2 cellular contexts compared by ENCODE assay signal in the genomic region with DNA sequence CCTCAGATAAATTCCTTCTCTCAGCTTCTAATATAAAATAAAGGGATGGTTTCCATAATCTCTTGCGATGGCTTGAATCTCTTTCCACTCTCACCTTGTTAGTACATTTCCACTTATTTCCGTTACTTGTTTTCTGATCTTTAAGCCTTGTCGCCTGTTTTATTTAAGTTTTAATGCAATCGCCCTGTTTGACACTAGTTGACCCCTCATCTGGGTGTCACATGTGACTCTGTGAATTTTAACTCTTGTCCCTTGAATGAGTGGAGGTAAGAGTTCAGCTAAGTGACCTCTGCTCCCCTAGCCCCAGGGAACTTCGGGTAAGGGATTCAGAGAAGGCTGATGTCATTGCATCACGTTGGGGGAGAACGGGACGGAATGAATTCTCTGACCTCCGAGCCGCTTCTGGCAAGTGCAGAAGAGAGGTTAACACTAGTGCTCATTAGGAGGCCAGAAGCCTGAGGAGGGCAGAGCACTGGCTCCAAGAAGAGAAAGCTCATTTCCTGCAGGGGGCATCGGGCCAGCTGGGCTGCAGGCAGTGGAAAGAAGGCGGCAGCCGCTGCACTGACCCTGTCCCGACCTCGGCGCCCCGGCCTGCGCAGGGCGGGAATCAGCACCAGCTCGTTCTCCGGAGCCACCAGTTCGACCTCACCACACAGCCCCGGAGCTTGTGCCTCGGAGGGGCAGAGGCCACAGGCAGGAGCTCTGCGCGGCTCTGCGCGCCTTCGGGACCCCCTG.
TF ChIP-seq lines count a peak whose summit lies in the region.

No MANE protein-coding gene starts in this region.

TF ChIP-seq in HEK293, 187 proteins besides CTCF, POLR2A, EP300 and RAD21 (continued from another document and continues in another):
- TF ChIP-seq, protein P1, sequence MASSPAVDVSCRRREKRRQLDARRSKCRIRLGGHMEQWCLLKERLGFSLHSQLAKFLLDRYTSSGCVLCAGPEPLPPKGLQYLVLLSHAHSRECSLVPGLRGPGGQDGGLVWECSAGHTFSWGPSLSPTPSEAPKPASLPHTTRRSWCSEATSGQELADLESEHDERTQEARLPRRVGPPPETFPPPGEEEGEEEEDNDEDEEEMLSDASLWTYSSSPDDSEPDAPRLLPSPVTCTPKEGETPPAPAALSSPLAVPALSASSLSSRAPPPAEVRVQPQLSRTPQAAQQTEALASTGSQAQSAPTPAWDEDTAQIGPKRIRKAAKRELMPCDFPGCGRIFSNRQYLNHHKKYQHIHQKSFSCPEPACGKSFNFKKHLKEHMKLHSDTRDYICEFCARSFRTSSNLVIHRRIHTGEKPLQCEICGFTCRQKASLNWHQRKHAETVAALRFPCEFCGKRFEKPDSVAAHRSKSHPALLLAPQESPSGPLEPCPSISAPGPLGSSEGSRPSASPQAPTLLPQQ (tag by site-specific recombination; IDR thresholded peaks at IDR 0.05) = no peak
- TF ChIP-seq SCRT1 (tag by site-specific recombination; IDR thresholded peaks at IDR 0.05; ENCODE audit: borderline replicate concordance) (no peak), BCL11B (tag by site-specific recombination; IDR thresholded peaks at IDR 0.05; ENCODE audit: low read depth) (0 out of 2 replicates have a peak, but pooled peaks have one; percentile 21), ZFHX2 (tag by site-specific recombination; conservative IDR thresholded peaks at IDR 0.05) (no peak), BCL11A (tag by site-specific recombination; IDR thresholded peaks at IDR 0.05; ENCODE audit: low read depth) (0 out of 2 replicates have a peak, but pooled peaks have one; percentile 17), ZNF335 (tag by site-specific recombination; conservative IDR thresholded peaks at IDR 0.05) (peak; percentile 8), ZBTB48 (tag by site-specific recombination; IDR thresholded peaks at IDR 0.05) (peak; percentile 77), ZNF677 (tag by site-specific recombination; IDR thresholded peaks at IDR 0.05) (no peak), FEZF1 (tag by site-specific recombination; IDR thresholded peaks at IDR 0.05) (no peak), MYNN (tag by site-specific recombination; IDR thresholded peaks at IDR 0.05; ENCODE audit: borderline replicate concordance) (no peak), ZNF274 (IDR thresholded peaks at IDR 0.05; ENCODE audit: low read length) (no peak), ZNF274 (tag by site-specific recombination; IDR thresholded peaks at IDR 0.05; ENCODE audit: borderline replicate concordance) (no peak)
- TF ChIP-seq, protein P2, sequence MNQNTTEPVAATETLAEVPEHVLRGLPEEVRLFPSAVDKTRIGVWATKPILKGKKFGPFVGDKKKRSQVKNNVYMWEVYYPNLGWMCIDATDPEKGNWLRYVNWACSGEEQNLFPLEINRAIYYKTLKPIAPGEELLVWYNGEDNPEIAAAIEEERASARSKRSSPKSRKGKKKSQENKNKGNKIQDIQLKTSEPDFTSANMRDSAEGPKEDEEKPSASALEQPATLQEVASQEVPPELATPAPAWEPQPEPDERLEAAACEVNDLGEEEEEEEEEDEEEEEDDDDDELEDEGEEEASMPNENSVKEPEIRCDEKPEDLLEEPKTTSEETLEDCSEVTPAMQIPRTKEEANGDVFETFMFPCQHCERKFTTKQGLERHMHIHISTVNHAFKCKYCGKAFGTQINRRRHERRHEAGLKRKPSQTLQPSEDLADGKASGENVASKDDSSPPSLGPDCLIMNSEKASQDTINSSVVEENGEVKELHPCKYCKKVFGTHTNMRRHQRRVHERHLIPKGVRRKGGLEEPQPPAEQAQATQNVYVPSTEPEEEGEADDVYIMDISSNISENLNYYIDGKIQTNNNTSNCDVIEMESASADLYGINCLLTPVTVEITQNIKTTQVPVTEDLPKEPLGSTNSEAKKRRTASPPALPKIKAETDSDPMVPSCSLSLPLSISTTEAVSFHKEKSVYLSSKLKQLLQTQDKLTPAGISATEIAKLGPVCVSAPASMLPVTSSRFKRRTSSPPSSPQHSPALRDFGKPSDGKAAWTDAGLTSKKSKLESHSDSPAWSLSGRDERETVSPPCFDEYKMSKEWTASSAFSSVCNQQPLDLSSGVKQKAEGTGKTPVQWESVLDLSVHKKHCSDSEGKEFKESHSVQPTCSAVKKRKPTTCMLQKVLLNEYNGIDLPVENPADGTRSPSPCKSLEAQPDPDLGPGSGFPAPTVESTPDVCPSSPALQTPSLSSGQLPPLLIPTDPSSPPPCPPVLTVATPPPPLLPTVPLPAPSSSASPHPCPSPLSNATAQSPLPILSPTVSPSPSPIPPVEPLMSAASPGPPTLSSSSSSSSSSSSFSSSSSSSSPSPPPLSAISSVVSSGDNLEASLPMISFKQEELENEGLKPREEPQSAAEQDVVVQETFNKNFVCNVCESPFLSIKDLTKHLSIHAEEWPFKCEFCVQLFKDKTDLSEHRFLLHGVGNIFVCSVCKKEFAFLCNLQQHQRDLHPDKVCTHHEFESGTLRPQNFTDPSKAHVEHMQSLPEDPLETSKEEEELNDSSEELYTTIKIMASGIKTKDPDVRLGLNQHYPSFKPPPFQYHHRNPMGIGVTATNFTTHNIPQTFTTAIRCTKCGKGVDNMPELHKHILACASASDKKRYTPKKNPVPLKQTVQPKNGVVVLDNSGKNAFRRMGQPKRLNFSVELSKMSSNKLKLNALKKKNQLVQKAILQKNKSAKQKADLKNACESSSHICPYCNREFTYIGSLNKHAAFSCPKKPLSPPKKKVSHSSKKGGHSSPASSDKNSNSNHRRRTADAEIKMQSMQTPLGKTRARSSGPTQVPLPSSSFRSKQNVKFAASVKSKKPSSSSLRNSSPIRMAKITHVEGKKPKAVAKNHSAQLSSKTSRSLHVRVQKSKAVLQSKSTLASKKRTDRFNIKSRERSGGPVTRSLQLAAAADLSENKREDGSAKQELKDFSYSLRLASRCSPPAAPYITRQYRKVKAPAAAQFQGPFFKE (tag by site-specific recombination; IDR thresholded peaks at IDR 0.05; ENCODE audit: borderline replicate concordance) = no peak
- TF ChIP-seq, protein P3, sequence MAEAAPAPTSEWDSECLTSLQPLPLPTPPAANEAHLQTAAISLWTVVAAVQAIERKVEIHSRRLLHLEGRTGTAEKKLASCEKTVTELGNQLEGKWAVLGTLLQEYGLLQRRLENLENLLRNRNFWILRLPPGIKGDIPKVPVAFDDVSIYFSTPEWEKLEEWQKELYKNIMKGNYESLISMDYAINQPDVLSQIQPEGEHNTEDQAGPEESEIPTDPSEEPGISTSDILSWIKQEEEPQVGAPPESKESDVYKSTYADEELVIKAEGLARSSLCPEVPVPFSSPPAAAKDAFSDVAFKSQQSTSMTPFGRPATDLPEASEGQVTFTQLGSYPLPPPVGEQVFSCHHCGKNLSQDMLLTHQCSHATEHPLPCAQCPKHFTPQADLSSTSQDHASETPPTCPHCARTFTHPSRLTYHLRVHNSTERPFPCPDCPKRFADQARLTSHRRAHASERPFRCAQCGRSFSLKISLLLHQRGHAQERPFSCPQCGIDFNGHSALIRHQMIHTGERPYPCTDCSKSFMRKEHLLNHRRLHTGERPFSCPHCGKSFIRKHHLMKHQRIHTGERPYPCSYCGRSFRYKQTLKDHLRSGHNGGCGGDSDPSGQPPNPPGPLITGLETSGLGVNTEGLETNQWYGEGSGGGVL (tag by site-specific recombination; IDR thresholded peaks at IDR 0.05) = no peak
- TF ChIP-seq, protein P4, sequence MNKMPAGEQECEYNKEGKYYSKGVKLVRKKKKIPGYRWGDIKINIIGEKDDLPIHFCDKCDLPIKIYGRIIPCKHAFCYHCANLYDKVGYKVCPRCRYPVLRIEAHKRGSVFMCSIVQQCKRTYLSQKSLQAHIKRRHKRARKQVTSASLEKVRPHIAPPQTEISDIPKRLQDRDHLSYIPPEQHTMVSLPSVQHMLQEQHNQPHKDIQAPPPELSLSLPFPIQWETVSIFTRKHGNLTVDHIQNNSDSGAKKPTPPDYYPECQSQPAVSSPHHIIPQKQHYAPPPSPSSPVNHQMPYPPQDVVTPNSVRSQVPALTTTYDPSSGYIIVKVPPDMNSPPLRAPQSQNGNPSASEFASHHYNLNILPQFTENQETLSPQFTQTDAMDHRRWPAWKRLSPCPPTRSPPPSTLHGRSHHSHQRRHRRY (tag by site-specific recombination; IDR thresholded peaks at IDR 0.05) = no peak

TF ChIP-seq in WTC11, 78 proteins besides CTCF, POLR2A, EP300 and RAD21 (continued from another document):
- TF ChIP-seq, protein P5, sequence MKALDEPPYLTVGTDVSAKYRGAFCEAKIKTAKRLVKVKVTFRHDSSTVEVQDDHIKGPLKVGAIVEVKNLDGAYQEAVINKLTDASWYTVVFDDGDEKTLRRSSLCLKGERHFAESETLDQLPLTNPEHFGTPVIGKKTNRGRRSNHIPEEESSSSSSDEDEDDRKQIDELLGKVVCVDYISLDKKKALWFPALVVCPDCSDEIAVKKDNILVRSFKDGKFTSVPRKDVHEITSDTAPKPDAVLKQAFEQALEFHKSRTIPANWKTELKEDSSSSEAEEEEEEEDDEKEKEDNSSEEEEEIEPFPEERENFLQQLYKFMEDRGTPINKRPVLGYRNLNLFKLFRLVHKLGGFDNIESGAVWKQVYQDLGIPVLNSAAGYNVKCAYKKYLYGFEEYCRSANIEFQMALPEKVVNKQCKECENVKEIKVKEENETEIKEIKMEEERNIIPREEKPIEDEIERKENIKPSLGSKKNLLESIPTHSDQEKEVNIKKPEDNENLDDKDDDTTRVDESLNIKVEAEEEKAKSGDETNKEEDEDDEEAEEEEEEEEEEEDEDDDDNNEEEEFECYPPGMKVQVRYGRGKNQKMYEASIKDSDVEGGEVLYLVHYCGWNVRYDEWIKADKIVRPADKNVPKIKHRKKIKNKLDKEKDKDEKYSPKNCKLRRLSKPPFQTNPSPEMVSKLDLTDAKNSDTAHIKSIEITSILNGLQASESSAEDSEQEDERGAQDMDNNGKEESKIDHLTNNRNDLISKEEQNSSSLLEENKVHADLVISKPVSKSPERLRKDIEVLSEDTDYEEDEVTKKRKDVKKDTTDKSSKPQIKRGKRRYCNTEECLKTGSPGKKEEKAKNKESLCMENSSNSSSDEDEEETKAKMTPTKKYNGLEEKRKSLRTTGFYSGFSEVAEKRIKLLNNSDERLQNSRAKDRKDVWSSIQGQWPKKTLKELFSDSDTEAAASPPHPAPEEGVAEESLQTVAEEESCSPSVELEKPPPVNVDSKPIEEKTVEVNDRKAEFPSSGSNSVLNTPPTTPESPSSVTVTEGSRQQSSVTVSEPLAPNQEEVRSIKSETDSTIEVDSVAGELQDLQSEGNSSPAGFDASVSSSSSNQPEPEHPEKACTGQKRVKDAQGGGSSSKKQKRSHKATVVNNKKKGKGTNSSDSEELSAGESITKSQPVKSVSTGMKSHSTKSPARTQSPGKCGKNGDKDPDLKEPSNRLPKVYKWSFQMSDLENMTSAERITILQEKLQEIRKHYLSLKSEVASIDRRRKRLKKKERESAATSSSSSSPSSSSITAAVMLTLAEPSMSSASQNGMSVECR (CRISPR knock-in tag; IDR thresholded peaks at IDR 0.05; ENCODE audit: borderline replicate concordance) = peak; percentile 10; the same call in 1 of the 2 replicates
- no peak for TF ChIP-seq RELA (CRISPR knock-in tag; IDR thresholded peaks at IDR 0.05; ENCODE audit: borderline replicate concordance)
- no peak for TF ChIP-seq ZNF317 (CRISPR knock-in tag; IDR thresholded peaks at IDR 0.05; ENCODE audit: borderline replicate concordance, low read depth)
- TF ChIP-seq, protein P6, sequence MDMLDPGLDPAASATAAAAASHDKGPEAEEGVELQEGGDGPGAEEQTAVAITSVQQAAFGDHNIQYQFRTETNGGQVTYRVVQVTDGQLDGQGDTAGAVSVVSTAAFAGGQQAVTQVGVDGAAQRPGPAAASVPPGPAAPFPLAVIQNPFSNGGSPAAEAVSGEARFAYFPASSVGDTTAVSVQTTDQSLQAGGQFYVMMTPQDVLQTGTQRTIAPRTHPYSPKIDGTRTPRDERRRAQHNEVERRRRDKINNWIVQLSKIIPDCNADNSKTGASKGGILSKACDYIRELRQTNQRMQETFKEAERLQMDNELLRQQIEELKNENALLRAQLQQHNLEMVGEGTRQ (CRISPR knock-in tag; IDR thresholded peaks at IDR 0.05) = no peak
- TF ChIP-seq, protein P7, sequence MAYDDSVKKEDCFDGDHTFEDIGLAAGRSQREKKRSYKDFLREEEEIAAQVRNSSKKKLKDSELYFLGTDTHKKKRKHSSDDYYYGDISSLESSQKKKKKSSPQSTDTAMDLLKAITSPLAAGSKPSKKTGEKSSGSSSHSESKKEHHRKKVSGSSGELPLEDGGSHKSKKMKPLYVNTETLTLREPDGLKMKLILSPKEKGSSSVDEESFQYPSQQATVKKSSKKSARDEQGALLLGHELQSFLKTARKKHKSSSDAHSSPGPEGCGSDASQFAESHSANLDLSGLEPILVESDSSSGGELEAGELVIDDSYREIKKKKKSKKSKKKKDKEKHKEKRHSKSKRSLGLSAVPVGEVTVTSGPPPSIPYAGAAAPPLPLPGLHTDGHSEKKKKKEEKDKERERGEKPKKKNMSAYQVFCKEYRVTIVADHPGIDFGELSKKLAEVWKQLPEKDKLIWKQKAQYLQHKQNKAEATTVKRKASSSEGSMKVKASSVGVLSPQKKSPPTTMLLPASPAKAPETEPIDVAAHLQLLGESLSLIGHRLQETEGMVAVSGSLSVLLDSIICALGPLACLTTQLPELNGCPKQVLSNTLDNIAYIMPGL (CRISPR knock-in tag; IDR thresholded peaks at IDR 0.05) = no peak
- TF ChIP-seq, protein P8, sequence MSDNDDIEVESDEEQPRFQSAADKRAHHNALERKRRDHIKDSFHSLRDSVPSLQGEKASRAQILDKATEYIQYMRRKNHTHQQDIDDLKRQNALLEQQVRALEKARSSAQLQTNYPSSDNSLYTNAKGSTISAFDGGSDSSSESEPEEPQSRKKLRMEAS (CRISPR knock-in tag; IDR thresholded peaks at IDR 0.05) = peak; percentile 33; the same call in 1 of the 2 replicates
